12 cellular contexts compared by ENCODE assay signal in the genomic region with DNA sequence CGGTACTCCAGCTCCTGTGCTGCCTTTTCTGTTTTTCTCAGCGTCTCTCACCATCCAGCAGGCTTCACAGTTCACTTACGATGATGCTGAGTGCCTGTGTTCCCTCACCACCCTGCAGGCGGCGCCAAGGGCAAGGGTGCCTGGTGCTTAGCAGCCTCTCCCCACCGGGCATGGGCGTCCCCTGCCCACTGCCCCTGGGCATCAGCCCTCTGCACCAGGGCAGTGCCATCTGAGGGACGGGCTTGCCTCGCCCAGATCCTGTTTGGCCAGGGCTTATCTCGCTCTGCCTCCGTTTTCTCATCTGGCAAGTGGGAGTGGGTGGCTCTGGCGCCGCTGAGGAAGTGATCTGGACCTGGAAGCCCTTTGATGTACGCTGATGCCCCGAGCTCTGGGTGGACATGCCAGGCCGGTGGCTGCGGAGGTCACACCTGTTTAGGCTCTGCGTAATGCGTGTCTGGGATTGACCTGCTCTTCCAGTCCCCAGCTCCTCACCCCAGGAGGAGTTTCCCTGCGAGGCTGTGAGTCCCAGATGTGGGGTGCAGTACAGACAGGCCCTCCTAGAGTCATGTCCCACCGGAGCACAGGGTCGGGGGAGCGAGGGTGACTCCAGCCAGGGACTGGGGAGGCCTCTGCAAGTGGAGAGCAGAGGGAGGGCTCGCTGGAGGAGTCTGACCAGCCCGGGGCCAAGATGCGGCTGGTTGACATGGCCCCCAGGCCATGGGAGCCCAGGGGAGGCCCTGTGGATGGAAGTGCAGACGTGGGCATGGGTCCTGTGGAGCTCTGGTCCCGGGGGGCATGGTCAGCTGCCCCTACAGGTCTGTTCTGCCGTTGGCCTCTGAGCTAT. TPM values are rescaled to one million over a fixed set of nuclear protein-coding genes. Genes with fewer than 3 reads are reported as not detected.
DNase-seq lines count a peak whose midpoint lies in the region; ATAC-seq and TF ChIP-seq lines count a peak whose summit lies in the region.
"Had no signal": no experiment of that assay in that cellular context is flagged by ENCODE, and none has a peak within 500 bp of the region (broad histone marks: within the 10 kb centered on the region; RNA-seq: fewer than 3 reads in every experiment).

No MANE protein-coding gene starts in this region.

- H3K56ac ChIP-seq in IMR-90 (ENCODE audit: extremely low read depth, insufficient read depth, low read length): no peak overlapping the region

- no peak overlapping the region for H4K5ac ChIP-seq in IMR-90 (ENCODE audit: low read depth, low read length)

- CTCF ChIA-PET in IMR-90 (lab: Yijun Ruan, JAX): no interaction called here
- CTCF ChIA-PET in activated CD4-positive, alpha-beta memory T cell treated with anti-CD3 and anti-CD28 coated beads, Interleukin-2, amount 10 ng/mL, durations not matched to agents 7 days and 5 days (lab: Charles Lee): interaction anchor here (1.5 to 3.6 kb wide), 3 partner anchors 16 to 67 kb away, joined by 3 to 17 read pairs (median 4); no protein-coding TSS in a partner anchor

- H3K4ac ChIP-seq in IMR-90 (ENCODE audit: low read depth, low read length): no peak overlapping the region

- H3K36me3 ChIP-seq in IMR-90 (ENCODE audit: control insufficient read depth, insufficient read depth, low read length): peaks cover 17% of the 10 kb centered on the region
- no peaks in the 10 kb centered on the region for H3K36me3 ChIP-seq in psoas muscle (ENCODE audit: insufficient read depth in 1 of 2, low read depth in 1 of 2)

- peaks cover 29% of the 10 kb centered on the region; the same call in 1 of the 2 replicates for H3K9me1 ChIP-seq in IMR-90 (ENCODE audit: insufficient read depth, low read length)

- no peak overlapping the region for H4K8ac ChIP-seq in IMR-90 (ENCODE audit: low read depth in 2 of 2, low read length in 2 of 2)

- H4K91ac ChIP-seq in IMR-90 (ENCODE audit: insufficient read depth, low read depth, low read length): no peak overlapping the region

- H3K9ac ChIP-seq in IMR-90 (ENCODE audit: low read depth, low read length): no peak overlapping the region

- H2BK20ac ChIP-seq in IMR-90 (ENCODE audit: low read depth, low read length): no peak overlapping the region

- H2BK15ac ChIP-seq in IMR-90 (ENCODE audit: low read depth, low read length): no peak overlapping the region

- H3K27me3 Mint-ChIP-seq in activated CD4-positive, alpha-beta memory T cell treated with anti-CD3 and anti-CD28 coated beads, Interleukin-2, amount 10 ng/mL, durations not matched to agents 7 days and 5 days: no peaks in the 10 kb centered on the region
- no peaks in the 10 kb centered on the region for H3K27me3 Mint-ChIP-seq in nephron (ENCODE audit: low read depth)
- H3K27me3 Mint-ChIP-seq: activated CD4-positive, alpha-beta T cell treated with anti-CD3 and anti-CD28 coated beads, Interleukin-2, amount 10 ng/mL, durations not matched to agents 24 days and 14 days; memory B cell had no signal

- intact Hi-C loops in IMR-90 (cut with micrococcal nuclease) (loop anchor here (10.0 kb wide), 1 partner anchor 169 kb away; the partner anchor contains the start of gene GRIFIN), psoas muscle (cut with DNase I) (no loop called here)

- H3K4me1 ChIP-seq in IMR-90 (ENCODE audit: control insufficient read depth, insufficient read depth, low read length) (peaks cover 44% of the 10 kb centered on the region), psoas muscle (peaks cover 30% of the 10 kb centered on the region)

- H3K4me1 Mint-ChIP-seq in activated CD4-positive, alpha-beta memory T cell treated with anti-CD3 and anti-CD28 coated beads, Interleukin-2, amount 10 ng/mL, durations not matched to agents 7 days and 5 days: peaks cover 15% of the 10 kb centered on the region
- peaks cover 23% of the 10 kb centered on the region for H3K4me1 Mint-ChIP-seq in nephron

- H3K4me3 Mint-ChIP-seq in activated CD4-positive, alpha-beta memory T cell treated with anti-CD3 and anti-CD28 coated beads, Interleukin-2, amount 10 ng/mL, durations not matched to agents 7 days and 5 days: no peak overlapping the region
- H3K4me3 Mint-ChIP-seq in nephron: no peak overlapping the region
- H3K4me3 Mint-ChIP-seq: activated CD4-positive, alpha-beta T cell treated with anti-CD3 and anti-CD28 coated beads, Interleukin-2, amount 10 ng/mL, durations not matched to agents 24 days and 14 days; memory B cell had no signal

- no peaks in the 10 kb centered on the region for H3K9me3 Mint-ChIP-seq in activated CD4-positive, alpha-beta memory T cell treated with anti-CD3 and anti-CD28 coated beads, Interleukin-2, amount 10 ng/mL, durations not matched to agents 7 days and 5 days
- no peaks in the 10 kb centered on the region for H3K9me3 Mint-ChIP-seq in nephron
- H3K9me3 Mint-ChIP-seq: activated CD4-positive, alpha-beta T cell treated with anti-CD3 and anti-CD28 coated beads, Interleukin-2, amount 10 ng/mL, durations not matched to agents 24 days and 14 days; memory B cell had no signal

- TF ChIP-seq POLR2A in IMR-90 (IDR thresholded peaks at IDR 0.05; ENCODE audit: low read depth, low read length): no peak

- no TSS peak for BruUV-seq in IMR-90 (replicated peaks; lab: Mats Ljungman, UMichigan)

- H2BK5ac ChIP-seq in IMR-90 (ENCODE audit: low read depth, low read length, poor library complexity, severe bottlenecking): peak overlapping the region; percentile 8

- peaks cover 16 to 87% of the 10 kb centered on the region in 2 experiments; a peak in 3 of 4 replicates for H3K79me1 ChIP-seq in IMR-90 (ENCODE audit: low read depth in 1 of 2, low read length in 2 of 2)

- no peak overlapping the region for H2AFZ ChIP-seq in IMR-90 (replicated peaks; ENCODE audit: low read length, poor library complexity)

- H3K4me2 ChIP-seq in IMR-90 (ENCODE audit: low read depth, low read length): no peak overlapping the region

- 0 out of 2 replicates have a peak, but pooled peaks have one; percentile 9 for TF ChIP-seq RAD21 in IMR-90 (IDR thresholded peaks at IDR 0.05; ENCODE audit: low read length)

- H3K18ac ChIP-seq in IMR-90 (ENCODE audit: low read depth, low read length): no peak overlapping the region

- TF ChIP-seq CTCF in IMR-90 (conservative IDR thresholded peaks at IDR 0.05; ENCODE audit: low read depth, low read length): 0 out of 2 replicates have a peak, but pooled peaks have one; percentile 6
- TF ChIP-seq CTCF in nephron (IDR thresholded peaks at IDR 0.05; ENCODE audit: unreplicated experiment in 3 of 3): no peak
- no peak for TF ChIP-seq CTCF in psoas muscle (IDR thresholded peaks at IDR 0.05)

- in situ Hi-C loops in IMR-90 (cut with MboI; ENCODE audit: low sequenced_read_pairs): no loop called here

- POLR2A ChIA-PET in IMR-90 (lab: Charles Lee; ENCODE audit: unreplicated experiment): no interaction called here
- POLR2A ChIA-PET in activated CD4-positive, alpha-beta memory T cell treated with anti-CD3 and anti-CD28 coated beads, Interleukin-2, amount 10 ng/mL, durations not matched to agents 7 days and 5 days (lab: Charles Lee): interaction anchor here (1.3 to 1.9 kb wide), 3 partner anchors 18 to 88 kb away, joined by 3 to 6 read pairs (median 3); no protein-coding TSS in a partner anchor

- H3K4me3 ChIP-seq in IMR-90 (ENCODE audit: insufficient read depth, low read depth, low read length) (no peak overlapping the region), psoas muscle (no peak overlapping the region)
- H3K4me3 ChIP-seq: MG63 had no signal

- WGBS in IMR-90 (ENCODE audit: extremely low coverage in 2 of 2, insufficient read length in 1 of 2), 2 experiments: 94% methylated on average over 8 of the region's 29 CpGs; no CpG with 5 or more reads in 1 of the 2 experiments
- 87 to 93% (median 92%) methylated on average over 28 to 29 of the region's 29 CpGs for WGBS in psoas muscle, 3 donors

- ATAC-seq in IMR-90 (ENCODE audit: low read depth) (no peak), psoas muscle (no peak)

- H3K36me3 Mint-ChIP-seq in activated CD4-positive, alpha-beta memory T cell treated with anti-CD3 and anti-CD28 coated beads, Interleukin-2, amount 10 ng/mL, durations not matched to agents 7 days and 5 days (ENCODE audit: low read depth): no peaks in the 10 kb centered on the region
- H3K36me3 Mint-ChIP-seq in nephron (ENCODE audit: low read depth): no peaks in the 10 kb centered on the region

- H3K9me3 ChIP-seq in IMR-90 (ENCODE audit: control insufficient read depth, insufficient read depth, low read length) (no peaks in the 10 kb centered on the region), psoas muscle (no peaks in the 10 kb centered on the region)
- H3K9me3 ChIP-seq: MG63 had no signal

- H3K27me3 ChIP-seq in IMR-90 (ENCODE audit: control insufficient read depth, insufficient read depth, low read length): no peaks in the 10 kb centered on the region
- no peaks in the 10 kb centered on the region for H3K27me3 ChIP-seq in psoas muscle (ENCODE audit: insufficient read depth in 3 of 3, low read length in 2 of 3)
- H3K27me3 ChIP-seq: MG63 had no signal

- H4K20me1 ChIP-seq in IMR-90 (ENCODE audit: insufficient read depth, low read length): peaks cover 81% of the 10 kb centered on the region

- DNase-seq in DMS53 treated with DMSO at 0.1 percent for 48 hours (lab: John Stamatoyannopoulos, UW; ENCODE audit: unreplicated experiment): peak; percentile 9
- DNase-seq in IMR-90: no peak
- DNase-seq in activated CD4-positive, alpha-beta memory T cell treated with anti-CD3 and anti-CD28 coated beads, Interleukin-2, amount 10 ng/mL, durations not matched to agents 7 days and 5 days: peak; percentile 25
- no peak for DNase-seq in activated T-cell treated with anti-CD3 and anti-CD28 coated beads for 4 hours
- DNase-seq in H4 (ENCODE audit: low spot score): no peak
- DNase-seq in psoas muscle: no peak
- no peak for DNase-seq in SHP77 (lab: John Stamatoyannopoulos, UW)
- DNase-seq: activated CD4-positive, alpha-beta T cell treated with anti-CD3 and anti-CD28 coated beads, Interleukin-2, amount 10 ng/mL, durations not matched to agents 24 days and 14 days; MG63; stimulated activated naive CD4-positive, alpha-beta T cell treated with Interleukin-2 at 50 U/mL for 16 hours had no signal

- no peak overlapping the region for H3K14ac ChIP-seq in IMR-90 (replicated peaks; ENCODE audit: low read depth, low read length)

- H3K27ac ChIP-seq in IMR-90 (ENCODE audit: insufficient read depth, low read length): no peak overlapping the region
- H3K27ac ChIP-seq in psoas muscle: no peak overlapping the region

- H2BK120ac ChIP-seq in IMR-90 (ENCODE audit: low read depth, low read length): no peak overlapping the region

- no peak overlapping the region for H3K27ac Mint-ChIP-seq in activated CD4-positive, alpha-beta memory T cell treated with anti-CD3 and anti-CD28 coated beads, Interleukin-2, amount 10 ng/mL, durations not matched to agents 7 days and 5 days
- H3K27ac Mint-ChIP-seq in nephron: peak overlapping the region in 2 of 3 experiments; percentile 28 to 37
- H3K27ac Mint-ChIP-seq: activated CD4-positive, alpha-beta T cell treated with anti-CD3 and anti-CD28 coated beads, Interleukin-2, amount 10 ng/mL, durations not matched to agents 24 days and 14 days; memory B cell had no signal

- dilution Hi-C loops in IMR-90 (cut with HindIII; ENCODE audit: low sequenced_read_pairs, unreplicated experiment): no loop called here

- peak overlapping the region; percentile 4 for H2AK9ac ChIP-seq in IMR-90 (replicated peaks; ENCODE audit: low read depth, low read length, poor library complexity)

- H3K23ac ChIP-seq in IMR-90 (ENCODE audit: low read depth, low read length): no peak overlapping the region

- H2AK5ac ChIP-seq in IMR-90 (ENCODE audit: low read depth, low read length): peak overlapping the region; percentile 67; the same call in 1 of the 2 replicates

RNA-seq across cellular contexts. Expression of gene TTYH3, which starts 11.8 kb away (rescaled TPM):
- total RNA-seq in IMR-90 (2012; rRNA removed) (5.6 and 6.1 TPM in 2 replicates), psoas muscle (10 to 100 TPM in 1 of 4 donors, 1 to 10 TPM in 3; 6.5 to 11.3 (median 7.1) TPM)
- polyA plus RNA-seq in IMR-90 (2012; rRNA removed) (82.6 and 106 TPM in 2 replicates), psoas muscle (1 to 10 TPM; 1.3 to 2.4 (median 1.9) TPM)
- 56.1 and 135 TPM in 2 replicates for polyA plus RNA-seq in IMR-90 (2012; cell fraction: cytosol; rRNA removed)
- 100 and 222 TPM in 2 replicates for polyA plus RNA-seq in IMR-90 (2012; cell fraction: nucleus; rRNA removed; ENCODE audit: low replicate concordance)
- total RNA-seq in activated CD4-positive, alpha-beta memory T cell treated with anti-CD3 and anti-CD28 coated beads, Interleukin-2, amount 10 ng/mL, durations not matched to agents 7 days and 5 days: 10 to 100 TPM in 1 of 2 experiments, 1 to 10 TPM in 1; 9.7 to 10.2 TPM
- 25.2 and 25.3 TPM in 2 replicates for total RNA-seq in H4 (2014; rRNA removed; shearing (Covaris generic))

RNA-seq across cellular contexts. Expression of gene AMZ1, which starts 44.4 kb away (rescaled TPM):
- total RNA-seq in IMR-90 (2012; rRNA removed): 0.54 and 0.83 TPM in 2 replicates
- 1.6 and 2.7 TPM in 2 replicates for polyA plus RNA-seq in IMR-90 (2012; rRNA removed)
- 0.93 and 1.5 TPM in 2 replicates for polyA plus RNA-seq in IMR-90 (2012; cell fraction: cytosol; rRNA removed)
- 1.8 and 3.4 TPM in 2 replicates for polyA plus RNA-seq in IMR-90 (2012; cell fraction: nucleus; rRNA removed; ENCODE audit: low replicate concordance)
- under 1 TPM; 0.78 to 0.88 TPM for total RNA-seq in activated CD4-positive, alpha-beta memory T cell treated with anti-CD3 and anti-CD28 coated beads, Interleukin-2, amount 10 ng/mL, durations not matched to agents 7 days and 5 days
- not detected in 2 replicates for total RNA-seq in H4 (2014; rRNA removed; shearing (Covaris generic))
- not detected for total RNA-seq in psoas muscle
- polyA plus RNA-seq in psoas muscle: under 1 TPM in 1 of 3 donors, not detected in 2; 0.03 TPM
- total RNA-seq: activated CD4-positive, alpha-beta T cell treated with anti-CD3 and anti-CD28 coated beads, Interleukin-2, amount 10 ng/mL, durations not matched to agents 24 days and 14 days had no signal

Comparison
In these comparisons a context has a peak if more than half of its experiments do, and no peak if none do; other contexts are left out.
1. DNase-seq: peak in DMS53 treated with DMSO at 0.1 percent for 48 hours (single experiment) and activated CD4-positive, alpha-beta memory T cell treated with anti-CD3 and anti-CD28 coated beads, Interleukin-2, amount 10 ng/mL, durations not matched to agents 7 days and 5 days (single experiment); none in IMR-90 (single experiment), activated T-cell treated with anti-CD3 and anti-CD28 coated beads for 4 hours (single experiment), H4 (single experiment), psoas muscle (0 of 2) and SHP77 (0 of 2).